ENCODE assay signal across 8 cellular contexts in the genomic region with DNA sequence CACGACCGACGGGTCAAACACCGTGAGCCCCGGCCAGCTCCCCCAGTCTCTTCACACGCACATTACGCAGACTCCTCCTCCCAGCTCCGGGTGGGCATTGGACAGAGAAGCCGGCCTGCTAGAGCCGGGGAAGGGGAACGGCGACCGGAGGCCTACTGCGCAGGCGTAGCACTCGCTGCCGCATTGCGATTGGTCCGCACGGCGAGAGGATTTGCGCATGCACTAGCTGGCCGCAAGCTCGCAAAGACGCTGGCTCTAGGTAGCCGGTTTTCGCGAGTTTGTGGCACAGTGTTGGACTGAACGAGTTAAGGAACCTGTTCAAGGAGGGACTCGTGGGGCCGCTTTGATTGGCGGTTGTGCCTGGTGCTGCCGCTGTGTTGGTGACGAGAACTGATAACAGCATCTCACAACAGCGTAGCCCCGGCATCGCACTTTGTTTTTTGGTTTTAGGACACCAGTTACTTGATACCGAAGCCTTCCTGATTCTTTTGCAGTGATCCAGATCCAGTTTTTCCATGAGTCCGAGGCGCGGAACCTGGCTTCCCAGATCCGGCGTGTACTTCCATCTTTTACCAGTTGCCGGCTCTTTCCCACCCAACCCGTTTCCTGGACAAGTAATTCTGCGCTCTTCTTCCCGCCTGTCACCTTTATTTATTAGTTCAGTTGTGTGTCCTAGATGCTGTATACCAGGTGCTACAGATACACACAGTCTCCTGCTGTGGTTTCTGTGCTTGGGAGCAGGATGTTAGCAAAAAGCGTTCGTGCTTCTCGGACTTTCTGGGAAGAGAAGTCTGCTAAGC. TPM values are rescaled to one million over a fixed set of nuclear protein-coding genes. Genes with fewer than 3 reads are reported as not detected.
DNase-seq lines count a peak whose midpoint lies in the region; ATAC-seq and TF ChIP-seq lines count a peak whose summit lies in the region.

A gene (minus strand): TSS at position 139 of the 800 bp plus-strand sequence. CDS start 185 bp downstream, outside the sequence.

- peak; percentile 79 for ATAC-seq in GM19043 (IDR thresholded peaks at IDR 0.05; ENCODE audit: low read depth, unreplicated experiment)
- ATAC-seq in HG03378 (IDR thresholded peaks at IDR 0.05; ENCODE audit: unreplicated experiment), result peak; percentile 84

- TF ChIP-seq CTCF in AG09319 (IDR thresholded peaks at IDR 0.05; ENCODE audit: low read depth, low read length), result no peak

- DNase-seq in AG09319 (ENCODE audit: extremely low read depth, low read depth) (peak; percentile 90), NCI-H460 (ENCODE audit: extremely low read depth, low read depth) (peak; percentile 93), cerebellar nuclear complex (lab: John Stamatoyannopoulos, UW) (peak; percentile 11 to 39), islet precursor cell (peak; percentile 97)
- peak; percentile 82 for DNase-seq in activated CD4-positive, CD25-positive, alpha-beta regulatory T cell treated with anti-CD3 and anti-CD28 coated beads, Interleukin-2, amount 50 U/mL, for 72 hours
- DNase-seq in stimulated activated CD4-positive, alpha-beta T cell treated with anti-CD3 and anti-CD28 coated beads, Interleukin-12 subunit alpha, Interleukin-12 subunit beta, amount 100 ng/mL, for 48 hours (ENCODE audit: low read depth in 2 of 3, low spot score in 1 of 3), result peak; percentile 71 to 81 (median 81)

RNA-seq across cellular contexts. Expression of the gene that starts here (rescaled TPM):
- total RNA-seq in NCI-H460 (2014; rRNA removed; shearing (Covaris generic)), result 36.3 and 45.7 TPM in 2 replicates
- polyA plus RNA-seq in NCI-H460 (2014; cell fraction: nucleus; rRNA removed), result 40.7 and 59.7 TPM in 2 replicates

Comparison
In these comparisons a context has a peak if more than half of its experiments do, and no peak if none do; other contexts are left out.
1. Peak in every context shown above with its lines: DNase-seq and ATAC-seq.
2. DNase-seq: peak in every context shown above with its lines; median percentile 97 in islet precursor cell; 93 in NCI-H460; 90 in AG09319; 82 in activated CD4-positive, CD25-positive, alpha-beta regulatory T cell treated with anti-CD3 and anti-CD28 coated beads, Interleukin-2, amount 50 U/mL, for 72 hours; 81 in stimulated activated CD4-positive, alpha-beta T cell treated with anti-CD3 and anti-CD28 coated beads, Interleukin-12 subunit alpha, Interleukin-12 subunit beta, amount 100 ng/mL, for 48 hours; 25 in cerebellar nuclear complex.